1 cellular context compared by ENCODE assay signal in the genomic region with DNA sequence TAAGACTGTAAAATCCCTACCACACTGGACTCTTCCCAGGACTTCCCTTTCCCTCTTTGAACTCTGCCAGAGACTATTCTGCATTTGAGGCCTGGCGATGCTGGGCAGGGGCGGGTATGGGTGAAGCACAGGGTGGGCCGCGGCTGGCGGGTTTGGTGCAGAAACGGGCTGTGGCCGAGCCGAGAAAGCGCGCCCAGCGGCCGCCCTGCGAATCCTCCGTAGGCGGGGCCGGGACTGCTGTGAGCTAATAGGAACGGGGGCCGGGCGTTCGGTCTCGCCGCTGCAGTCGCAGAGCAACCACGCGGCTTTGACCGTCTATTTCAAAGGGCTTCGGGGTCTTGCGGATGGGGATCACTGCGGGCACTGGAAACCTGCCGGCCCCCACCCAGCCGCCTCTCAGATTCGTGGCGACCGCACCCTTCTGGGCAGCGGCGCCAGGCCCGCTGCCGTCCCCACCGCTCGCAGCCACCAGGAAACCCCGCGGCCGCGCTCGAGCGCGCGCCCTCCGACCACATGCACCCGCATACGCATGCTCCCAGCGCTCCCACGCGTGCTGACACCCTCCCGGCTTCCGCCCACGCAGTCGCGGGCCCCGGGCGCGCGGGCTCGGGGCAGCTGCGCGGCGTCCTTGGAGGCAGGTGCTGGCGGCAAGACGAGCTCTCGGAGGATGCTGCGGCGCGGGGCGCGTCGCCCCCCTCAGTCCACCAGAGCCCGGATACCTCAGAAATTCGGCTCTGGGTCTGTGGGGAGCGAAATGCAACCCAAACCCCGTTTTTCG.
TF ChIP-seq lines count a peak whose summit lies in the region.

No MANE protein-coding gene starts in this region.

TF ChIP-seq in K562, 482 proteins besides CTCF, POLR2A, EP300 and RAD21 (continued from another document and continues in another):
- TF ChIP-seq, protein P1, sequence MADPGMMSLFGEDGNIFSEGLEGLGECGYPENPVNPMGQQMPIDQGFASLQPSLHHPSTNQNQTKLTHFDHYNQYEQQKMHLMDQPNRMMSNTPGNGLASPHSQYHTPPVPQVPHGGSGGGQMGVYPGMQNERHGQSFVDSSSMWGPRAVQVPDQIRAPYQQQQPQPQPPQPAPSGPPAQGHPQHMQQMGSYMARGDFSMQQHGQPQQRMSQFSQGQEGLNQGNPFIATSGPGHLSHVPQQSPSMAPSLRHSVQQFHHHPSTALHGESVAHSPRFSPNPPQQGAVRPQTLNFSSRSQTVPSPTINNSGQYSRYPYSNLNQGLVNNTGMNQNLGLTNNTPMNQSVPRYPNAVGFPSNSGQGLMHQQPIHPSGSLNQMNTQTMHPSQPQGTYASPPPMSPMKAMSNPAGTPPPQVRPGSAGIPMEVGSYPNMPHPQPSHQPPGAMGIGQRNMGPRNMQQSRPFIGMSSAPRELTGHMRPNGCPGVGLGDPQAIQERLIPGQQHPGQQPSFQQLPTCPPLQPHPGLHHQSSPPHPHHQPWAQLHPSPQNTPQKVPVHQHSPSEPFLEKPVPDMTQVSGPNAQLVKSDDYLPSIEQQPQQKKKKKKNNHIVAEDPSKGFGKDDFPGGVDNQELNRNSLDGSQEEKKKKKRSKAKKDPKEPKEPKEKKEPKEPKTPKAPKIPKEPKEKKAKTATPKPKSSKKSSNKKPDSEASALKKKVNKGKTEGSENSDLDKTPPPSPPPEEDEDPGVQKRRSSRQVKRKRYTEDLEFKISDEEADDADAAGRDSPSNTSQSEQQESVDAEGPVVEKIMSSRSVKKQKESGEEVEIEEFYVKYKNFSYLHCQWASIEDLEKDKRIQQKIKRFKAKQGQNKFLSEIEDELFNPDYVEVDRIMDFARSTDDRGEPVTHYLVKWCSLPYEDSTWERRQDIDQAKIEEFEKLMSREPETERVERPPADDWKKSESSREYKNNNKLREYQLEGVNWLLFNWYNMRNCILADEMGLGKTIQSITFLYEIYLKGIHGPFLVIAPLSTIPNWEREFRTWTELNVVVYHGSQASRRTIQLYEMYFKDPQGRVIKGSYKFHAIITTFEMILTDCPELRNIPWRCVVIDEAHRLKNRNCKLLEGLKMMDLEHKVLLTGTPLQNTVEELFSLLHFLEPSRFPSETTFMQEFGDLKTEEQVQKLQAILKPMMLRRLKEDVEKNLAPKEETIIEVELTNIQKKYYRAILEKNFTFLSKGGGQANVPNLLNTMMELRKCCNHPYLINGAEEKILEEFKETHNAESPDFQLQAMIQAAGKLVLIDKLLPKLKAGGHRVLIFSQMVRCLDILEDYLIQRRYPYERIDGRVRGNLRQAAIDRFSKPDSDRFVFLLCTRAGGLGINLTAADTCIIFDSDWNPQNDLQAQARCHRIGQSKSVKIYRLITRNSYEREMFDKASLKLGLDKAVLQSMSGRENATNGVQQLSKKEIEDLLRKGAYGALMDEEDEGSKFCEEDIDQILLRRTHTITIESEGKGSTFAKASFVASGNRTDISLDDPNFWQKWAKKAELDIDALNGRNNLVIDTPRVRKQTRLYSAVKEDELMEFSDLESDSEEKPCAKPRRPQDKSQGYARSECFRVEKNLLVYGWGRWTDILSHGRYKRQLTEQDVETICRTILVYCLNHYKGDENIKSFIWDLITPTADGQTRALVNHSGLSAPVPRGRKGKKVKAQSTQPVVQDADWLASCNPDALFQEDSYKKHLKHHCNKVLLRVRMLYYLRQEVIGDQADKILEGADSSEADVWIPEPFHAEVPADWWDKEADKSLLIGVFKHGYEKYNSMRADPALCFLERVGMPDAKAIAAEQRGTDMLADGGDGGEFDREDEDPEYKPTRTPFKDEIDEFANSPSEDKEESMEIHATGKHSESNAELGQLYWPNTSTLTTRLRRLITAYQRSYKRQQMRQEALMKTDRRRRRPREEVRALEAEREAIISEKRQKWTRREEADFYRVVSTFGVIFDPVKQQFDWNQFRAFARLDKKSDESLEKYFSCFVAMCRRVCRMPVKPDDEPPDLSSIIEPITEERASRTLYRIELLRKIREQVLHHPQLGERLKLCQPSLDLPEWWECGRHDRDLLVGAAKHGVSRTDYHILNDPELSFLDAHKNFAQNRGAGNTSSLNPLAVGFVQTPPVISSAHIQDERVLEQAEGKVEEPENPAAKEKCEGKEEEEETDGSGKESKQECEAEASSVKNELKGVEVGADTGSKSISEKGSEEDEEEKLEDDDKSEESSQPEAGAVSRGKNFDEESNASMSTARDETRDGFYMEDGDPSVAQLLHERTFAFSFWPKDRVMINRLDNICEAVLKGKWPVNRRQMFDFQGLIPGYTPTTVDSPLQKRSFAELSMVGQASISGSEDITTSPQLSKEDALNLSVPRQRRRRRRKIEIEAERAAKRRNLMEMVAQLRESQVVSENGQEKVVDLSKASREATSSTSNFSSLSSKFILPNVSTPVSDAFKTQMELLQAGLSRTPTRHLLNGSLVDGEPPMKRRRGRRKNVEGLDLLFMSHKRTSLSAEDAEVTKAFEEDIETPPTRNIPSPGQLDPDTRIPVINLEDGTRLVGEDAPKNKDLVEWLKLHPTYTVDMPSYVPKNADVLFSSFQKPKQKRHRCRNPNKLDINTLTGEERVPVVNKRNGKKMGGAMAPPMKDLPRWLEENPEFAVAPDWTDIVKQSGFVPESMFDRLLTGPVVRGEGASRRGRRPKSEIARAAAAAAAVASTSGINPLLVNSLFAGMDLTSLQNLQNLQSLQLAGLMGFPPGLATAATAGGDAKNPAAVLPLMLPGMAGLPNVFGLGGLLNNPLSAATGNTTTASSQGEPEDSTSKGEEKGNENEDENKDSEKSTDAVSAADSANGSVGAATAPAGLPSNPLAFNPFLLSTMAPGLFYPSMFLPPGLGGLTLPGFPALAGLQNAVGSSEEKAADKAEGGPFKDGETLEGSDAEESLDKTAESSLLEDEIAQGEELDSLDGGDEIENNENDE (IDR thresholded peaks at IDR 0.05; ENCODE audit: low read depth, low read length): no peak
- TF ChIP-seq CCNT2 (IDR thresholded peaks at IDR 0.05; ENCODE audit: borderline replicate concordance, extremely low read depth, insufficient read length, low read depth, low read length) (peak; percentile 58), FOXP1 (CRISPR knock-in tag; IDR thresholded peaks at IDR 0.05) (no peak), ZNF586 (CRISPR knock-in tag; conservative IDR thresholded peaks at IDR 0.05) (no peak), HCFC1 (IDR thresholded peaks at IDR 0.05; ENCODE audit: low read depth, low read length) (no peak; the same call in 1 of the 2 replicates), POU5F1 (IDR thresholded peaks at IDR 0.05; ENCODE audit: borderline replicate concordance, low read depth, low read length, partially characterized antibody) (no peak), ZBTB17 (CRISPR knock-in tag; IDR thresholded peaks at IDR 0.05) (no peak), PCBP2 (IDR thresholded peaks at IDR 0.05; ENCODE audit: low read depth, low read length, poor library complexity, severe bottlenecking) (no peak), PHB (CRISPR knock-in tag; IDR thresholded peaks at IDR 0.05) (0 out of 2 replicates have a peak, but pooled peaks have one; percentile 21), CEBPZ (IDR thresholded peaks at IDR 0.05; ENCODE audit: borderline replicate concordance, low read depth, low read length) (no peak), PTTG1 (tag; IDR thresholded peaks at IDR 0.05; ENCODE audit: low read depth) (no peak), NCOA6 (IDR thresholded peaks at IDR 0.05) (peak; percentile 47), PYGO2 (tag; IDR thresholded peaks at IDR 0.05) (no peak), TARDBP (IDR thresholded peaks at IDR 0.05) (no peak; the same call in 1 of the 2 replicates), HEY1 (CRISPR knock-in tag; IDR thresholded peaks at IDR 0.05; ENCODE audit: borderline replicate concordance) (no peak), TCF15 (CRISPR knock-in tag; IDR thresholded peaks at IDR 0.05) (no peak), STAT5A (IDR thresholded peaks at IDR 0.05; ENCODE audit: borderline replicate concordance, low read length) (no peak), CBX5 (IDR thresholded peaks at IDR 0.05; ENCODE audit: borderline replicate concordance, low read depth) (no peak), FOXA3 (CRISPR knock-in tag; conservative IDR thresholded peaks at IDR 0.05 in 1 of 2, IDR thresholded peaks at IDR 0.05 in 1 of 2) (no peak; a peak in 1 of 4 replicates), ZNF766 (CRISPR knock-in tag; conservative IDR thresholded peaks at IDR 0.05) (peak; percentile 67), NELFE (IDR thresholded peaks at IDR 0.05; ENCODE audit: insufficient read depth, insufficient read length) (no peak), HNRNPK (IDR thresholded peaks at IDR 0.05; ENCODE audit: low read depth, low read length, poor library complexity, severe bottlenecking) (no peak), SLC30A9 (CRISPR knock-in tag; IDR thresholded peaks at IDR 0.05) (no peak), ZNF347 (CRISPR knock-in tag; IDR thresholded peaks at IDR 0.05; ENCODE audit: low read depth) (no peak), PRPF4 (IDR thresholded peaks at IDR 0.05; ENCODE audit: insufficient read depth, low read depth, low read length, poor library complexity, severe bottlenecking) (peak; percentile 30), ZNF77 (CRISPR knock-in tag; IDR thresholded peaks at IDR 0.05) (no peak), CEBPB (tag; IDR thresholded peaks at IDR 0.05) (no peak), RBM17 (IDR thresholded peaks at IDR 0.05; ENCODE audit: borderline replicate concordance, low read depth, low read length) (no peak), ZNF253 (CRISPR knock-in tag; conservative IDR thresholded peaks at IDR 0.05) (no peak), RB1 (IDR thresholded peaks at IDR 0.05; ENCODE audit: low read depth) (peak; percentile 30; the same call in 1 of the 2 replicates), PCBP1 (IDR thresholded peaks at IDR 0.05; ENCODE audit: low read depth, low read length, poor library complexity, severe bottlenecking) (no peak)
- TF ChIP-seq, protein P2, sequence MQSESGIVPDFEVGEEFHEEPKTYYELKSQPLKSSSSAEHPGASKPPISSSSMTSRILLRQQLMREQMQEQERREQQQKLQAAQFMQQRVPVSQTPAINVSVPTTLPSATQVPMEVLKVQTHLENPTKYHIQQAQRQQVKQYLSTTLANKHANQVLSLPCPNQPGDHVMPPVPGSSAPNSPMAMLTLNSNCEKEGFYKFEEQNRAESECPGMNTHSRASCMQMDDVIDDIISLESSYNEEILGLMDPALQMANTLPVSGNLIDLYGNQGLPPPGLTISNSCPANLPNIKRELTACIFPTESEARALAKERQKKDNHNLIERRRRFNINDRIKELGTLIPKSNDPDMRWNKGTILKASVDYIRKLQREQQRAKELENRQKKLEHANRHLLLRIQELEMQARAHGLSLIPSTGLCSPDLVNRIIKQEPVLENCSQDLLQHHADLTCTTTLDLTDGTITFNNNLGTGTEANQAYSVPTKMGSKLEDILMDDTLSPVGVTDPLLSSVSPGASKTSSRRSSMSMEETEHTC (IDR thresholded peaks at IDR 0.05): no peak
- TF ChIP-seq, protein P3, sequence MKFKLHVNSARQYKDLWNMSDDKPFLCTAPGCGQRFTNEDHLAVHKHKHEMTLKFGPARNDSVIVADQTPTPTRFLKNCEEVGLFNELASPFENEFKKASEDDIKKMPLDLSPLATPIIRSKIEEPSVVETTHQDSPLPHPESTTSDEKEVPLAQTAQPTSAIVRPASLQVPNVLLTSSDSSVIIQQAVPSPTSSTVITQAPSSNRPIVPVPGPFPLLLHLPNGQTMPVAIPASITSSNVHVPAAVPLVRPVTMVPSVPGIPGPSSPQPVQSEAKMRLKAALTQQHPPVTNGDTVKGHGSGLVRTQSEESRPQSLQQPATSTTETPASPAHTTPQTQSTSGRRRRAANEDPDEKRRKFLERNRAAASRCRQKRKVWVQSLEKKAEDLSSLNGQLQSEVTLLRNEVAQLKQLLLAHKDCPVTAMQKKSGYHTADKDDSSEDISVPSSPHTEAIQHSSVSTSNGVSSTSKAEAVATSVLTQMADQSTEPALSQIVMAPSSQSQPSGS (CRISPR knock-in tag; IDR thresholded peaks at IDR 0.05): no peak
- TF ChIP-seq, protein P4, sequence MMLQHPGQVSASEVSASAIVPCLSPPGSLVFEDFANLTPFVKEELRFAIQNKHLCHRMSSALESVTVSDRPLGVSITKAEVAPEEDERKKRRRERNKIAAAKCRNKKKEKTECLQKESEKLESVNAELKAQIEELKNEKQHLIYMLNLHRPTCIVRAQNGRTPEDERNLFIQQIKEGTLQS (IDR thresholded peaks at IDR 0.05): no peak
- TF ChIP-seq, protein P4 (CRISPR knock-in tag; conservative IDR thresholded peaks at IDR 0.05): no peak
- TF ChIP-seq, protein P5, sequence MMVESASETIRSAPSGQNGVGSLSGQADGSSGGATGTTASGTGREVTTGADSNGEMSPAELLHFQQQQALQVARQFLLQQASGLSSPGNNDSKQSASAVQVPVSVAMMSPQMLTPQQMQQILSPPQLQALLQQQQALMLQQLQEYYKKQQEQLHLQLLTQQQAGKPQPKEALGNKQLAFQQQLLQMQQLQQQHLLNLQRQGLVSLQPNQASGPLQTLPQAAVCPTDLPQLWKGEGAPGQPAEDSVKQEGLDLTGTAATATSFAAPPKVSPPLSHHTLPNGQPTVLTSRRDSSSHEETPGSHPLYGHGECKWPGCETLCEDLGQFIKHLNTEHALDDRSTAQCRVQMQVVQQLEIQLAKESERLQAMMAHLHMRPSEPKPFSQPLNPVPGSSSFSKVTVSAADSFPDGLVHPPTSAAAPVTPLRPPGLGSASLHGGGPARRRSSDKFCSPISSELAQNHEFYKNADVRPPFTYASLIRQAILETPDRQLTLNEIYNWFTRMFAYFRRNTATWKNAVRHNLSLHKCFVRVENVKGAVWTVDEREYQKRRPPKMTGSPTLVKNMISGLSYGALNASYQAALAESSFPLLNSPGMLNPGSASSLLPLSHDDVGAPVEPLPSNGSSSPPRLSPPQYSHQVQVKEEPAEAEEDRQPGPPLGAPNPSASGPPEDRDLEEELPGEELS (CRISPR knock-in tag; IDR thresholded peaks at IDR 0.05; ENCODE audit: borderline replicate concordance): no peak
